Comparison of ENCODE assay signal across 10 cellular contexts in the genomic region with DNA sequence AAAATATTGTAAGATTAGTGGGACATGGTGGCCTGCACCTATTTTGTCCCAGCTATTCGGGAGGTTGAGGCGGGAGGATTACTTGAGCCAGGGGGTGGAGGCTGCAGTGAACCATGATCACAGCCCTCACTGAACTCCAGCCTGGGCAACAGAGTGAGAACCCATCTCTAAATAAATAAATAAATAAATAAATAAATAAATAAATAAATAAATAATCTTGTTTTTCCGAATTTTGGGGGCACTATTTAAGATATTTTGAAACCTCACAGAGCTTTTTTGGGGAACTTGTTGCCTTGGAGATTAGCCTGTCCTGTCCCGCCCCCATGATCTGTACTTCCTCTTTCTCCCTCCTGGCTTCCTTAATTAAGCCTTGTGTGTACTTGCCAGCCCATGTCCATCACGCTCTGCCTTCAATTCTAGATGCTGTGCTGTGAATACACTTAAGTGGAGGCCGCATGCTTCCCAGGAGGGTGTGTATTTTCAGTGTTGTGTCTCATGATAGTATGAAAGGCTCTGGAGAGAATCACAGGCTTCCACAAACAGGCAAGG. TPM values are rescaled to one million over a fixed set of nuclear protein-coding genes. Genes with fewer than 3 reads are reported as not detected.
DNase-seq lines count a peak whose midpoint lies in the region; ATAC-seq, FAIRE-seq and TF ChIP-seq lines count a peak whose summit lies in the region.
"Had no signal": no experiment of that assay in that cellular context is flagged by ENCODE, and none has a peak within 500 bp of the region (broad histone marks: within the 10 kb centered on the region; RNA-seq: fewer than 3 reads in every experiment).

No MANE protein-coding gene starts in this region.

- 73% methylated on average over 6 of the region's 6 CpGs for WGBS in A549 (ENCODE audit: missing lambda C conversion rate)
- WGBS in mammary epithelial cell (ENCODE audit: low coverage, missing lambda C conversion rate) = 90% methylated on average over 6 of the region's 6 CpGs
- 88 to 89% methylated on average over 2 to 6 of the region's 6 CpGs for WGBS in gastroesophageal sphincter (ENCODE audit: low coverage in 1 of 2), 2 donors

- DNase-seq in A549 (ENCODE audit: low read depth in 1 of 2, low spot score in 1 of 2) = no peak
- peak; percentile 84 for DNase-seq in NOMO-1 treated with dmso at 0.1 percent for 144 hours (lab: John Stamatoyannopoulos, UW; ENCODE audit: unreplicated experiment)
- no peak for DNase-seq in endothelial cell of umbilical vein (ENCODE audit: low read depth, low spot score)
- no peak for DNase-seq in mammary epithelial cell
- DNase-seq: CD4-positive, alpha-beta memory T cell had no signal

- H3K27ac ChIP-seq in A549 = no peak overlapping the region
- no peak overlapping the region for H3K27ac ChIP-seq in endothelial cell of umbilical vein (ENCODE audit: insufficient read depth, low read depth, low read length)
- no peak overlapping the region for H3K27ac ChIP-seq in mammary epithelial cell (ENCODE audit: insufficient read depth, low read depth, low read length)
- no peak overlapping the region for H3K27ac ChIP-seq in gastroesophageal sphincter

- H3K4me2 ChIP-seq in A549 (no peak overlapping the region), endothelial cell of umbilical vein (ENCODE audit: insufficient read depth, low read length) (no peak overlapping the region), mammary epithelial cell (ENCODE audit: insufficient read depth, low read depth, low read length) (no peak overlapping the region)

- CTCF ChIA-PET in A549 (lab: Yijun Ruan, JAX) = interaction anchor here (1.0 to 4.0 kb wide), 2 partner anchors 16 to 25 kb away, joined by 4 to 23 read pairs; no protein-coding TSS in a partner anchor
- CTCF ChIA-PET in endothelial cell of umbilical vein (lab: Charles Lee) = interaction anchor here (2.3 kb wide), 1 partner anchor 15 kb away, joined by 7 read pairs; no protein-coding TSS in a partner anchor
- CTCF ChIA-PET in mammary epithelial cell (lab: Charles Lee; ENCODE audit: low non-redundant PET) = no interaction called here

- TF ChIP-seq POLR2A in A549 (IDR thresholded peaks at IDR 0.05; ENCODE audit: low read length) (no peak), endothelial cell of umbilical vein (IDR thresholded peaks at IDR 0.05; ENCODE audit: low read depth, low read length) (no peak), gastroesophageal sphincter (IDR thresholded peaks at IDR 0.05) (no peak)

- TF ChIP-seq CTCF in A549 (IDR thresholded peaks at IDR 0.05) (no peak), endothelial cell of umbilical vein (IDR thresholded peaks at IDR 0.05; ENCODE audit: extremely low read depth in 1 of 2, insufficient read depth in 1 of 2, low read depth in 1 of 2, low read length in 2 of 2) (no peak), mammary epithelial cell (conservative IDR thresholded peaks at IDR 0.05 in 1 of 2, IDR thresholded peaks at IDR 0.05 in 1 of 2; ENCODE audit: extremely low read depth in 1 of 2, insufficient read depth in 1 of 2, low read depth in 1 of 2, low read length in 2 of 2) (no peak), gastroesophageal sphincter (IDR thresholded peaks at IDR 0.05) (no peak)

- no peak for TF ChIP-seq RAD21 in A549 (conservative IDR thresholded peaks at IDR 0.05 in 1 of 2, IDR thresholded peaks at IDR 0.05 in 1 of 2)

- intact Hi-C loops in endothelial cell of umbilical vein (cut with micrococcal nuclease) (no loop called here), mammary epithelial cell (cut with micrococcal nuclease) (no loop called here)

- FAIRE-seq in A549 (lab: Jason Lieb, UNC) (no peak), endothelial cell of umbilical vein (lab: Jason Lieb, UNC) (peak; percentile 61)

- H4K20me1 ChIP-seq in endothelial cell of umbilical vein (replicated peaks; ENCODE audit: control insufficient read depth, extremely low read depth, insufficient read depth, low read length) (no peaks in the 10 kb centered on the region), mammary epithelial cell (ENCODE audit: insufficient read depth, low read length) (no peaks in the 10 kb centered on the region)

- H3K27me3 ChIP-seq in endothelial cell of umbilical vein (ENCODE audit: control insufficient read depth in 2 of 2, insufficient read depth in 2 of 2, low read length in 2 of 2) (no peaks in the 10 kb centered on the region), mammary epithelial cell (ENCODE audit: insufficient read depth, low read length) (no peaks in the 10 kb centered on the region), gastroesophageal sphincter (no peaks in the 10 kb centered on the region)

- H3K4me1 ChIP-seq in A549 = no peaks in the 10 kb centered on the region
- H3K4me1 ChIP-seq in endothelial cell of umbilical vein (ENCODE audit: control insufficient read depth, extremely low read depth, insufficient read depth, low read length) = peaks cover 12% of the 10 kb centered on the region
- peaks cover 13% of the 10 kb centered on the region for H3K4me1 ChIP-seq in mammary epithelial cell (ENCODE audit: insufficient read depth, low read length)
- H3K4me1 ChIP-seq in gastroesophageal sphincter = peaks cover 0 to 29% (median 15%) of the 10 kb centered on the region in 3 donors

- peaks cover 0 to 5% of the 10 kb centered on the region in 2 experiments for H3K36me3 ChIP-seq in endothelial cell of umbilical vein (ENCODE audit: control insufficient read depth in 2 of 2, extremely low read depth in 1 of 2, insufficient read depth in 2 of 2, low read length in 2 of 2)
- H3K36me3 ChIP-seq in mammary epithelial cell (ENCODE audit: insufficient read depth, low read length) = no peaks in the 10 kb centered on the region
- H3K36me3 ChIP-seq in gastroesophageal sphincter = peaks cover 0 to 16% of the 10 kb centered on the region in 2 donors

- H2AFZ ChIP-seq in endothelial cell of umbilical vein (ENCODE audit: low read depth, low read length) (peak overlapping the region; percentile 26), mammary epithelial cell (ENCODE audit: low read depth, low read length) (no peak overlapping the region)

- no peaks in the 10 kb centered on the region for H3K9me1 ChIP-seq in endothelial cell of umbilical vein (replicated peaks; ENCODE audit: control insufficient read depth, extremely low read depth, insufficient read depth, low read length)

- H3K9me3 ChIP-seq in A549 (no peaks in the 10 kb centered on the region), endothelial cell of umbilical vein (replicated peaks; ENCODE audit: control insufficient read depth, insufficient read depth, low read length) (no peaks in the 10 kb centered on the region), mammary epithelial cell (replicated peaks; ENCODE audit: insufficient read depth, low read length) (no peaks in the 10 kb centered on the region), gastroesophageal sphincter (no peaks in the 10 kb centered on the region)

- POLR2A ChIA-PET in A549 (lab: Yijun Ruan, JAX) = no interaction called here
- POLR2A ChIA-PET in endothelial cell of umbilical vein (lab: Charles Lee) = no interaction called here

- no peak for ATAC-seq in A549
- peak; percentile 43 for ATAC-seq in GM18502 (IDR thresholded peaks at IDR 0.05; ENCODE audit: poor library complexity, unreplicated experiment)
- ATAC-seq in GM21723 (IDR thresholded peaks at IDR 0.05; ENCODE audit: unreplicated experiment) = no peak
- ATAC-seq in HG03457 (IDR thresholded peaks at IDR 0.05; ENCODE audit: unreplicated experiment) = no peak
- ATAC-seq in gastroesophageal sphincter = no peak
- ATAC-seq: WTC11 had no signal

- H3K9ac ChIP-seq in endothelial cell of umbilical vein (replicated peaks; ENCODE audit: extremely low read depth, insufficient read depth, low read length) (no peak overlapping the region), mammary epithelial cell (ENCODE audit: insufficient read depth, low read length) (no peak overlapping the region)

- dilution Hi-C loops in endothelial cell of umbilical vein (cut with MboI; ENCODE audit: extremely low pct_ligation_motif_present, low sequenced_read_pairs) (no loop called here), mammary epithelial cell (cut with HindIII; ENCODE audit: low sequenced_read_pairs) (no loop called here)

- in situ Hi-C loops in mammary epithelial cell (cut with MboI; ENCODE audit: low sequenced_read_pairs in 2 of 2) = no loop called here

- no peak for TF ChIP-seq EP300 in A549 (IDR thresholded peaks at IDR 0.05)
- no peak for TF ChIP-seq EP300 in gastroesophageal sphincter (IDR thresholded peaks at IDR 0.05)

- H3K4me3 ChIP-seq in A549 = no peak overlapping the region
- H3K4me3 ChIP-seq in endothelial cell of umbilical vein (replicated peaks in 1 of 3; ENCODE audit: insufficient read depth in 1 of 3, low read depth in 1 of 3, low read length in 3 of 3) = no peak overlapping the region
- no peak overlapping the region for H3K4me3 ChIP-seq in mammary epithelial cell (replicated peaks in 1 of 3; ENCODE audit: insufficient read depth in 1 of 3, low read depth in 2 of 3, low read length in 3 of 3)
- H3K4me3 ChIP-seq in gastroesophageal sphincter = no peak overlapping the region

- H3K79me2 ChIP-seq in endothelial cell of umbilical vein (ENCODE audit: control insufficient read depth, insufficient read depth, low read length) (no peaks in the 10 kb centered on the region), mammary epithelial cell (ENCODE audit: insufficient read depth, low read length) (no peaks in the 10 kb centered on the region)

- no TSS peak for BruUV-seq in endothelial cell of umbilical vein (replicated peaks; lab: Mats Ljungman, UMichigan)
- BruUV-seq in mammary epithelial cell (replicated peaks; lab: Mats Ljungman, UMichigan) = no TSS peak

TF ChIP-seq in A549, 52 proteins besides CTCF, POLR2A, EP300 and RAD21 (continues in another document):
- no peak for TF ChIP-seq HEYL (CRISPR knock-in tag; IDR thresholded peaks at IDR 0.05)

RNA-seq across cellular contexts. Expression of a gene that starts 4.4 kb away (rescaled TPM):
- polyA plus RNA-seq in A549 (2011; rRNA removed) = 1.2 and 1.8 TPM in 2 replicates
- polyA plus RNA-seq in A549 (2012; cell fraction: cytosol; rRNA removed) = 0.86 and 1.0 TPM in 2 replicates
- polyA plus RNA-seq in A549 (2012; cell fraction: nucleus; rRNA removed) = 6.1 and 6.7 TPM in 2 replicates
- polyA plus RNA-seq in A549 (2017; fragmentation: RNase III; extraction: RNeasy Plus Mini Kit Qiagen cat#74134 plus additional on column Dnase treatment) = 1.3 to 1.6 TPM (median 1.5 TPM) in 3 replicates
- polyA minus RNA-seq in A549 (2011; rRNA and poly(A)+ RNA removed) = 2.7 and 4.3 TPM in 2 replicates
- total RNA-seq in endothelial cell of umbilical vein = 32.5 and 52.4 TPM in 2 replicates
- polyA plus RNA-seq in endothelial cell of umbilical vein = 65.2 and 83.3 TPM in 2 replicates
- polyA plus RNA-seq in endothelial cell of umbilical vein (2011; cell fraction: cytosol; rRNA removed) = 27.0 and 35.2 TPM in 2 replicates
- 39.8 and 48.8 TPM in 2 replicates for polyA plus RNA-seq in endothelial cell of umbilical vein (2011; cell fraction: nucleus; rRNA removed)
- polyA plus RNA-seq in endothelial cell of umbilical vein (2012) = 33.2 and 63.8 TPM in 2 replicates
- 59.6 and 74.2 TPM in 2 replicates for polyA minus RNA-seq in endothelial cell of umbilical vein
- polyA minus RNA-seq in endothelial cell of umbilical vein (2011; cell fraction: cytosol; rRNA and poly(A)+ RNA removed) = not detected
- polyA minus RNA-seq in endothelial cell of umbilical vein (2011; cell fraction: nucleus; rRNA and poly(A)+ RNA removed) = 21.3 and 25.5 TPM in 2 replicates
- under 1 TPM; 0.17 to 0.47 TPM for total RNA-seq in mammary epithelial cell
- polyA plus RNA-seq in mammary epithelial cell = 0.75 TPM
- polyA minus RNA-seq in mammary epithelial cell = not detected
- 10 to 100 TPM in 3 of 4 donors, 1 to 10 TPM in 1; 8.7 to 62.0 (median 27.2) TPM for total RNA-seq in gastroesophageal sphincter

Comparison
In these comparisons a context has a peak if more than half of its experiments do, and no peak if none do; other contexts are left out.
1. RNA of a gene that starts 4.4 kb away (total RNA-seq): 32.5 to 52.4 TPM in endothelial cell of umbilical vein and 8.7 to 62.0 TPM in gastroesophageal sphincter; 0.17 to 0.47 TPM in mammary epithelial cell; every median in the first group is over 4 times any median in the second.